Comparison of ENCODE assay signal across 33 cellular contexts in genomic region chr14:101554991-101555668, GRCh38. TPM values are rescaled to one million over a fixed set of nuclear protein-coding genes. Genes with fewer than 3 reads are reported as not detected.
DNase-seq lines count a peak whose midpoint lies in the region; ATAC-seq, FAIRE-seq and TF ChIP-seq lines count a peak whose summit lies in the region.
"Had no signal": no experiment of that assay in that cellular context is flagged by ENCODE, and none has a peak within 500 bp of the region (broad histone marks: within the 10 kb centered on the region; RNA-seq: fewer than 3 reads in every experiment).

No MANE protein-coding gene starts in this region.

- H3K27ac ChIP-seq in colonic mucosa, result no peak overlapping the region
- no peak overlapping the region for H3K27ac ChIP-seq in small intestine (ENCODE audit: low read depth in 1 of 2, low read length in 1 of 2)
- H3K27ac ChIP-seq: ascending aorta, cardiac muscle cell, epithelial cell of prostate, HL-60, parathyroid adenoma, thyroid gland, vagina had no signal

- H3K27me3 ChIP-seq in colonic mucosa (peaks cover 12% of the 10 kb centered on the region), small intestine (ENCODE audit: control insufficient read depth in 2 of 2, insufficient read depth in 2 of 2, low read length in 2 of 2) (peaks cover 6 to 13% of the 10 kb centered on the region in 2 donors)
- H3K27me3 ChIP-seq: ascending aorta, thyroid gland, vagina had no signal

- no peak overlapping the region for H3K9ac ChIP-seq in colonic mucosa (ENCODE audit: low read depth in 2 of 2, low read length in 2 of 2)
- H3K9ac ChIP-seq: parathyroid adenoma had no signal

- 26 to 55% (median 40%) methylated on average over 20 of the region's 20 CpGs for WGBS in small intestine, 3 donors

- peak; percentile 85 for ATAC-seq in mucosa of descending colon
- no peak for ATAC-seq in HG03378 (IDR thresholded peaks at IDR 0.05; ENCODE audit: unreplicated experiment)
- no peak for ATAC-seq in T-cell (replicated peaks in 1 of 4)
- ATAC-seq: activated CD4-positive, CD25-positive, alpha-beta regulatory T cell treated with anti-CD3 and anti-CD28 coated beads, Interleukin-2, amount 50 U/mL, for 24 hours; activated T-cell treated with anti-CD3 and anti-CD28 coated beads, Interleukin-2, amount 50 U/mL, for 72 hours; left ventricle myocardium superior; natural killer cell treated with Interleukin-12 subunit alpha and Interleukin-12 subunit beta and Interleukin-15 and Interleukin-18, amount 100 ng/mL, for 72 hours had no signal

- TF ChIP-seq CTCF in colonic mucosa (IDR thresholded peaks at IDR 0.05) (no peak), mucosa of descending colon (IDR thresholded peaks at IDR 0.05) (no peak)

- H3K9me3 ChIP-seq in colonic mucosa (no peaks in the 10 kb centered on the region), mucosa of descending colon (no peaks in the 10 kb centered on the region), small intestine (ENCODE audit: control insufficient read depth, low read depth) (no peaks in the 10 kb centered on the region)
- H3K9me3 ChIP-seq: ascending aorta, thyroid gland, vagina had no signal

- H3K4me3 ChIP-seq in colonic mucosa (no peak overlapping the region), mucosa of descending colon (no peak overlapping the region), small intestine (ENCODE audit: low read depth in 1 of 2, low read length in 2 of 2) (no peak overlapping the region)
- H3K4me3 ChIP-seq: ascending aorta, cardiac muscle cell, thyroid gland, vagina had no signal

- H3K4me1 Mint-ChIP-seq in T-cell, result peaks cover 0 to 2% (median 0%) of the 10 kb centered on the region in 3 donors
- H3K4me1 Mint-ChIP-seq: H9, mesothelial cell of epicardium had no signal

- no peaks in the 10 kb centered on the region for H3K36me3 ChIP-seq in colonic mucosa
- H3K36me3 ChIP-seq in mucosa of descending colon (ENCODE audit: low read depth), result no peaks in the 10 kb centered on the region
- H3K36me3 ChIP-seq in small intestine (ENCODE audit: control insufficient read depth in 2 of 2, insufficient read depth in 2 of 2, low read length in 2 of 2), result no peaks in the 10 kb centered on the region
- H3K36me3 ChIP-seq: ascending aorta, cardiac muscle cell, thyroid gland, vagina had no signal

- peak overlapping the region in 1 of 2 donors; percentile 82 for H3K27ac Mint-ChIP-seq in T-cell
- H3K27ac Mint-ChIP-seq: activated T-cell treated with anti-CD3 and anti-CD28 coated beads, Interleukin-2, amount 50 U/mL, for 72 hours; CD8-positive, alpha-beta memory T cell; H9; mesothelial cell of epicardium; natural killer cell treated with Interleukin-12 subunit alpha and Interleukin-12 subunit beta and Interleukin-15 and Interleukin-18, amount 100 ng/mL, for 72 hours had no signal

- no peak for FAIRE-seq in small intestine (lab: Jason Lieb, UNC)

- H3K36me3 Mint-ChIP-seq in T-cell, result no peaks in the 10 kb centered on the region
- H3K36me3 Mint-ChIP-seq: CD8-positive, alpha-beta memory T cell; mesothelial cell of epicardium; natural killer cell treated with Interleukin-12 subunit alpha and Interleukin-12 subunit beta and Interleukin-15 and Interleukin-18, amount 100 ng/mL, for 72 hours had no signal

- H3K9me3 Mint-ChIP-seq in T-cell, result no peaks in the 10 kb centered on the region
- H3K9me3 Mint-ChIP-seq: activated T-cell treated with anti-CD3 and anti-CD28 coated beads, Interleukin-2, amount 50 U/mL, for 72 hours; mesothelial cell of epicardium; natural killer cell treated with Interleukin-12 subunit alpha and Interleukin-12 subunit beta and Interleukin-15 and Interleukin-18, amount 100 ng/mL, for 72 hours had no signal

- DNase-seq in LHCN-M2 (ENCODE audit: low read depth) (peak; percentile 5), colonic mucosa (peak; percentile 72), mucosa of descending colon (peak; percentile 69 to 75 (median 75)), small intestine (peak; percentile 56), Kasumi-1 (lab: John Stamatoyannopoulos, UW) (no peak), T-cell (no peak)
- DNase-seq: activated CD4-positive, alpha-beta T cell treated with anti-CD3 and anti-CD28 coated beads, Interleukin-2, amount 50 U/mL, for 4 hours; activated T-cell treated with anti-CD3 and anti-CD28 coated beads, Interleukin-2, amount 50 U/mL, for 72 hours; CD8-positive, alpha-beta memory T cell; cortex of kidney; effector memory CD4-positive, alpha-beta T cell; EL; H9; left ventricle myocardium superior; NCI-H1048; NCI-H1694 treated with DMSO at 0.1 percent for 48 hours; NCI-H446 treated with DMSO at 0.1 percent for 48 hours; retina; stimulated activated CD4-positive, alpha-beta T cell treated with anti-CD3 and anti-CD28 coated beads, Interleukin-2, amount 100 ng/mL, for 48 hours; thyroid gland had no signal

- H3K27me3 Mint-ChIP-seq in T-cell, result peaks cover 16 to 46% of the 10 kb centered on the region in 2 donors

- intact Hi-C loops in colonic mucosa (cut with DNase I) (loop anchor here (5.0 kb wide), 1 partner anchor 78 kb away; no protein-coding TSS in a partner anchor), mucosa of descending colon (cut with DNase I, micrococcal nuclease) (no loop called here)

- POLR2A ChIA-PET in T-cell (lab: Charles Lee), result no interaction called here

- no peaks in the 10 kb centered on the region for H3K4me1 ChIP-seq in colonic mucosa
- peaks cover 20% of the 10 kb centered on the region for H3K4me1 ChIP-seq in mucosa of descending colon (ENCODE audit: low read depth)
- no peaks in the 10 kb centered on the region for H3K4me1 ChIP-seq in small intestine (ENCODE audit: control insufficient read depth in 2 of 2, insufficient read depth in 1 of 2, low read depth in 1 of 2, low read length in 1 of 2)
- H3K4me1 ChIP-seq: ascending aorta, parathyroid adenoma, thyroid gland had no signal

- CTCF ChIA-PET in T-cell (lab: Charles Lee), result no interaction called here

- H3K4me3 Mint-ChIP-seq in T-cell, result no peak overlapping the region
- H3K4me3 Mint-ChIP-seq: activated T-cell treated with anti-CD3 and anti-CD28 coated beads, Interleukin-2, amount 50 U/mL, for 72 hours; CD8-positive, alpha-beta memory T cell; H9; mesothelial cell of epicardium; natural killer cell treated with Interleukin-12 subunit alpha and Interleukin-12 subunit beta and Interleukin-15 and Interleukin-18, amount 100 ng/mL, for 72 hours had no signal

RNA-seq across cellular contexts. Expression of gene DIO3, which starts 6.2 kb away (rescaled TPM):
- total RNA-seq in LHCN-M2 (2014; rRNA removed), result not detected in 2 replicates
- polyA plus RNA-seq in LHCN-M2 (2012), result not detected
- under 1 TPM; 0.16 to 0.35 TPM for total RNA-seq in colonic mucosa
- 1 to 10 TPM; 1.8 to 2.5 (median 1.9) TPM for total RNA-seq in mucosa of descending colon
- polyA plus RNA-seq in small intestine, result 1 to 10 TPM in 1 of 3 donors, not detected in 2; 2.0 TPM
- total RNA-seq in T-cell, result not detected
- total RNA-seq: activated T-cell treated with anti-CD3 and anti-CD28 coated beads, Interleukin-2, amount 50 U/mL, for 72 hours; ascending aorta; CD8-positive, alpha-beta memory T cell; H9; natural killer cell treated with Interleukin-12 subunit alpha and Interleukin-12 subunit beta and Interleukin-15 and Interleukin-18, amount 100 ng/mL, for 72 hours; T-helper 2 cell treated with Interferon-gamma antibody and Interleukin-4, amounts not matched to agents 100 ng/mL and 5 ng/mL, for 36 hours had no signal
- polyA plus RNA-seq: AG04450; BJ; cardiac muscle cell; CD8-positive, alpha-beta memory T cell had no signal

Comparison
In these comparisons a context has a peak if more than half of its experiments do, and no peak if none do; other contexts are left out.
1. DNase-seq: peak in LHCN-M2 (single experiment), colonic mucosa (single experiment), mucosa of descending colon (3 of 3) and small intestine (single experiment); none in Kasumi-1 (0 of 2) and T-cell (0 of 34).